Comparison of ENCODE assay signal across 8 cellular contexts in genomic region chr20:1895674-1896496, GRCh38. TPM values are rescaled to one million over a fixed set of nuclear protein-coding genes. Genes with fewer than 3 reads are reported as not detected.
DNase-seq lines count a peak whose midpoint lies in the region; ATAC-seq and TF ChIP-seq lines count a peak whose summit lies in the region.

No MANE protein-coding gene starts in this region.

- no peaks in the 10 kb centered on the region for H3K36me3 ChIP-seq in neural progenitor cell

- H3K9me3 Mint-ChIP-seq in neural progenitor cell: no peaks in the 10 kb centered on the region

- H3K9me3 ChIP-seq in neural progenitor cell (ENCODE audit: low read depth): no peaks in the 10 kb centered on the region

- H3K4me3 ChIP-seq in fibroblast of pulmonary artery (replicated peaks; ENCODE audit: low read depth, low read length) (peak overlapping the region; percentile 81), neural progenitor cell (peak overlapping the region; percentile 66)

- peak overlapping the region; percentile 22 for H3K27ac Mint-ChIP-seq in neural progenitor cell

- TF ChIP-seq CTCF in fibroblast of pulmonary artery (IDR thresholded peaks at IDR 0.05; ENCODE audit: low read length, missing control alignments) (no peak), neural progenitor cell (IDR thresholded peaks at IDR 0.05) (no peak)

- ATAC-seq in GM19452 (IDR thresholded peaks at IDR 0.05; ENCODE audit: unreplicated experiment): no peak
- ATAC-seq in HG02678 (IDR thresholded peaks at IDR 0.05; ENCODE audit: unreplicated experiment): no peak
- ATAC-seq in GM19035 (IDR thresholded peaks at IDR 0.05; ENCODE audit: unreplicated experiment): no peak

- peak; percentile 59 for DNase-seq in GM03348 (ENCODE audit: low spot score)
- DNase-seq in RPMI8226: peak; percentile 31
- no peak for DNase-seq in fibroblast of pulmonary artery (ENCODE audit: low read depth)
- peak; percentile 34 for DNase-seq in neural progenitor cell (ENCODE audit: low spot score)
- DNase-seq in amniotic stem cell (lab: John Stamatoyannopoulos, UW): no peak

- H3K4me2 ChIP-seq in neural progenitor cell: peak overlapping the region; percentile 84

- peaks cover 4% of the 10 kb centered on the region for H4K20me1 ChIP-seq in neural progenitor cell (ENCODE audit: low read depth)

- H3K4me1 Mint-ChIP-seq in neural progenitor cell: peaks cover 65% of the 10 kb centered on the region

- no peaks in the 10 kb centered on the region for H3K79me2 ChIP-seq in neural progenitor cell (ENCODE audit: low read depth)

- no peak overlapping the region for H3K27ac ChIP-seq in neural progenitor cell

- peaks cover 42% of the 10 kb centered on the region for H3K27me3 ChIP-seq in neural progenitor cell

- H3K9ac ChIP-seq in neural progenitor cell: no peak overlapping the region

- H3K36me3 Mint-ChIP-seq in neural progenitor cell: no peaks in the 10 kb centered on the region

- H3K4me3 Mint-ChIP-seq in neural progenitor cell: peak overlapping the region; percentile 89

- H3K27me3 Mint-ChIP-seq in neural progenitor cell (ENCODE audit: insufficient read depth, low read depth): peaks cover 4% of the 10 kb centered on the region

- H3F3A ChIP-seq in neural progenitor cell (ENCODE audit: low read depth): peaks cover 32% of the 10 kb centered on the region

- H2AFZ ChIP-seq in neural progenitor cell (replicated peaks): no peak overlapping the region

- peaks cover 28% of the 10 kb centered on the region for H3K4me1 ChIP-seq in neural progenitor cell

RNA-seq across cellular contexts. Expression of gene SIRPA, which starts 0.7 kb away (rescaled TPM):
- 5.1 and 7.8 TPM in 2 replicates for total RNA-seq in neural progenitor cell (ENCODE audit: low replicate concordance)

Comparison
In these comparisons a context has a peak if more than half of its experiments do, and no peak if none do; other contexts are left out.
1. DNase-seq: peak in GM03348 (single experiment), RPMI8226 (single experiment) and neural progenitor cell (single experiment); none in fibroblast of pulmonary artery (single experiment) and amniotic stem cell (single experiment).